ENCODE assay signal across 27 cellular contexts in genomic region chr7:46507601-46508000, GRCh38.
"Had no signal": no experiment of that assay in that cellular context is flagged by ENCODE, and none has a peak within 500 bp of the region (broad histone marks: within the 10 kb centered on the region; RNA-seq: fewer than 3 reads in every experiment).

No MANE protein-coding gene starts in this region.

- ATAC-seq: left colon; mucosa of descending colon; naive thymus-derived CD4-positive, alpha-beta T cell; natural killer cell treated with Interleukin-12 subunit alpha and Interleukin-12 subunit beta and Interleukin-15 and Interleukin-18, amount 100 ng/mL, for 72 hours; right cardiac atrium; sciatic nerve; stimulated activated effector memory CD8-positive, alpha-beta T cell treated with anti-CD3 and anti-CD28 coated beads, Interleukin-12 subunit alpha, Interleukin-12 subunit beta, amount 100 ng/mL, for 72 hours had no signal

- H3K27me3 Mint-ChIP-seq: naive thymus-derived CD4-positive, alpha-beta T cell; natural killer cell treated with Interleukin-12 subunit alpha and Interleukin-12 subunit beta and Interleukin-15 and Interleukin-18, amount 100 ng/mL, for 72 hours; stimulated activated naive CD8-positive, alpha-beta T cell treated with anti-CD3 and anti-CD28 coated beads, Interleukin-15, Interleukin-2, amounts not matched to agents 100 ng/mL and 50 ng/mL, for 24 hours had no signal

- H3K4me3 Mint-ChIP-seq: immature natural killer cell; naive thymus-derived CD4-positive, alpha-beta T cell; natural killer cell treated with Interleukin-12 subunit alpha and Interleukin-12 subunit beta and Interleukin-15 and Interleukin-18, amount 100 ng/mL, for 72 hours; neural crest cell; stimulated activated effector memory CD8-positive, alpha-beta T cell treated with anti-CD3 and anti-CD28 coated beads, Interleukin-12 subunit alpha, Interleukin-12 subunit beta, amount 100 ng/mL, for 72 hours; stimulated activated naive CD8-positive, alpha-beta T cell treated with anti-CD3 and anti-CD28 coated beads, Interleukin-15, Interleukin-2, amounts not matched to agents 100 ng/mL and 50 ng/mL, for 24 hours had no signal

- H3K27ac ChIP-seq: left ventricle myocardium inferior, ovary, prostate gland, skin epidermis, spleen, tibial nerve, upper lobe of left lung, vagina had no signal

- DNase-seq: hypothalamus; immature natural killer cell; kidney; left colon; left ventricle myocardium inferior; mesendoderm; midbrain; mucosa of descending colon; naive thymus-derived CD4-positive, alpha-beta T cell; ovary; retina; right cardiac atrium; spleen; stimulated activated CD4-positive, alpha-beta T cell treated with anti-CD3 and anti-CD28 coated beads, Interleukin-4, amount 100 ng/mL, for 24 hours; stimulated activated naive CD4-positive, alpha-beta T cell; substantia nigra; upper lobe of left lung had no signal

- H3K4me1 ChIP-seq: prostate gland, spleen, tibial nerve, upper lobe of left lung, vagina had no signal

- H3K36me3 ChIP-seq: left ventricle myocardium inferior, ovary, prostate gland, spleen, tibial nerve, upper lobe of left lung, vagina had no signal

- H3K27ac Mint-ChIP-seq: immature natural killer cell; naive thymus-derived CD4-positive, alpha-beta T cell; natural killer cell treated with Interleukin-12 subunit alpha and Interleukin-12 subunit beta and Interleukin-15 and Interleukin-18, amount 100 ng/mL, for 72 hours; stimulated activated effector memory CD8-positive, alpha-beta T cell treated with anti-CD3 and anti-CD28 coated beads, Interleukin-12 subunit alpha, Interleukin-12 subunit beta, amount 100 ng/mL, for 72 hours; stimulated activated naive CD8-positive, alpha-beta T cell treated with anti-CD3 and anti-CD28 coated beads, Interleukin-15, Interleukin-2, amounts not matched to agents 100 ng/mL and 50 ng/mL, for 24 hours had no signal

- H3K4me3 ChIP-seq: left ventricle myocardium inferior, lung, mucosa of descending colon, ovary, prostate gland, skin epidermis, spleen, tibial nerve, upper lobe of left lung, vagina had no signal

- H3K4me1 Mint-ChIP-seq: immature natural killer cell; neural crest cell; stimulated activated effector memory CD8-positive, alpha-beta T cell treated with anti-CD3 and anti-CD28 coated beads, Interleukin-12 subunit alpha, Interleukin-12 subunit beta, amount 100 ng/mL, for 72 hours had no signal

- H3K36me3 Mint-ChIP-seq: immature natural killer cell; naive thymus-derived CD4-positive, alpha-beta T cell; natural killer cell treated with Interleukin-12 subunit alpha and Interleukin-12 subunit beta and Interleukin-15 and Interleukin-18, amount 100 ng/mL, for 72 hours; stimulated activated effector memory CD8-positive, alpha-beta T cell treated with anti-CD3 and anti-CD28 coated beads, Interleukin-12 subunit alpha, Interleukin-12 subunit beta, amount 100 ng/mL, for 72 hours had no signal

- H3K9me3 ChIP-seq: prostate gland, vagina had no signal

- H3K27me3 ChIP-seq: ovary, spleen, tibial nerve, upper lobe of left lung, vagina had no signal
